ENCODE assay signal across 13 cellular contexts in the genomic region with DNA sequence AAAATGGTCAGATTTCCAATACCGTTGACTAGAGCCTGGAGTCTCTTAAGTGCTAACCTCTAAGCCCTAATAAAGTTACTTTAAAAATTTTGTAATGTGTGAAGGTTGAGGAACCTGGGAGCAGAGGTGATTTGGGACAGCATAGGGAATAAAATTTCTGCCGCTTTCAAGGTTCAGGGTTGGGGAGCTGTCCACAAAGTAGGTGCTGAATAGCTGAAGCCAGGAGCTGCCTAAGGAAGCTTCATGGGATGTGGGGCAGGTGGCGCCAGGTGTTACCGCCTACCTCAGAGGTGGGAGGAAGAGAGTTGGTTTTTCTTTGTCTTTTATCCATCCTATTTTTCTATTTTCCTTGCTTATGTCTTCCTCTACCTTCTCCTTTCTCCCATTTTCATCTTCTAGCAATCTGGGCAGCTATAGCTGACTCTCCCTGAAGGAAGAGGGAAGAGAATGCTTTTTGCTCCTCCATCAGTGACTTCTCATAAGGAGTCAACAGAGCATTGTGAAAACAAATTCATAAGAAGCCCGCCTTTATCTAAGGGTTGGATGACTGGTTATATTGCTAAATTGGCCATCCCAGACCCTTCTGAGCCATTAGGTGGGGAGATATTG.
DNase-seq lines count a peak whose midpoint lies in the region; ATAC-seq, FAIRE-seq and TF ChIP-seq lines count a peak whose summit lies in the region.
"Had no signal": no experiment of that assay in that cellular context is flagged by ENCODE, and none has a peak within 500 bp of the region (broad histone marks: within the 10 kb centered on the region; RNA-seq: fewer than 3 reads in every experiment).

No MANE protein-coding gene starts in this region.

- H3K27ac ChIP-seq in foreskin keratinocyte: no peak overlapping the region
- H3K27ac ChIP-seq: parathyroid adenoma had no signal

- intact Hi-C loops in lower leg skin (cut with DNase I; ENCODE audit: low total_unique reads): no loop called here

- WGBS in lower leg skin, 2 donors: 12 to 15% methylated on average over 5 of the region's 5 CpGs

- TF ChIP-seq CTCF in foreskin keratinocyte (conservative IDR thresholded peaks at IDR 0.05) (peak; percentile 23), lower leg skin (IDR thresholded peaks at IDR 0.05) (no peak)

- H3K4me1 ChIP-seq in foreskin keratinocyte: no peaks in the 10 kb centered on the region
- H3K4me1 ChIP-seq: parathyroid adenoma had no signal

- FAIRE-seq in urothelium cell line (lab: Jason Lieb, UNC): no peak

- peaks cover 18% of the 10 kb centered on the region for H3K27me3 ChIP-seq in foreskin keratinocyte

- TF ChIP-seq POLR2A in lower leg skin (IDR thresholded peaks at IDR 0.05): no peak

- H3K4me1 Mint-ChIP-seq in stimulated activated naive CD8-positive, alpha-beta T cell treated with anti-CD3 and anti-CD28 coated beads, Interleukin-15, amount 100 ng/mL, for 72 hours: no peaks in the 10 kb centered on the region
- H3K4me1 Mint-ChIP-seq: CD4-positive, alpha-beta memory T cell had no signal

- DNase-seq in stimulated activated naive CD8-positive, alpha-beta T cell treated with anti-CD3 and anti-CD28 coated beads, Interleukin-15, Interleukin-2, amounts not matched to agents 100 U/mL and 50 U/mL, for 24 hours: peak; percentile 25
- no peak for DNase-seq in stimulated activated naive CD8-positive, alpha-beta T cell treated with anti-CD3 and anti-CD28 coated beads, Interleukin-15, amount 100 ng/mL, for 72 hours
- DNase-seq in T1000 (lab: John Stamatoyannopoulos, UW) (peak; percentile 9), foreskin keratinocyte (no peak), urothelium cell line (ENCODE audit: low spot score) (peak; percentile 74), lower leg skin (ENCODE audit: low spot score in 2 of 2) (no peak), amniotic stem cell (lab: John Stamatoyannopoulos, UW) (no peak)
- no peak for DNase-seq in activated CD4-positive, CD25-positive, alpha-beta regulatory T cell (lab: John Stamatoyannopoulos, UW)
- DNase-seq: foreskin melanocyte had no signal

- no peak overlapping the region for H3K4me3 Mint-ChIP-seq in stimulated activated naive CD8-positive, alpha-beta T cell treated with anti-CD3 and anti-CD28 coated beads, Interleukin-15, amount 100 ng/mL, for 72 hours
- H3K4me3 Mint-ChIP-seq: activated T-helper 1 cell treated with anti-CD3 and anti-CD28 coated beads, Interleukin-12 subunit alpha, Interleukin-12 subunit beta, Interleukin-2, Interleukin-4 antibody, amounts not matched to agents 30 ng/mL and 10 ng/mL and 1 ng/mL, durations not matched to agents 14 hours and 24 hours and 36 hours; CD4-positive, alpha-beta memory T cell; stimulated activated memory B cell treated with anti-CD40 and anti-IgM and Interleukin-4, amounts not matched to agents 10 μg/mL and 1 μg/mL and 100 μg/mL, for 72 hours had no signal

- ATAC-seq in stimulated activated naive CD8-positive, alpha-beta T cell treated with anti-CD3 and anti-CD28 coated beads, Interleukin-15, Interleukin-2, amounts not matched to agents 100 U/mL and 50 U/mL, for 24 hours: no peak
- ATAC-seq in stimulated activated naive CD8-positive, alpha-beta T cell treated with anti-CD3 and anti-CD28 coated beads, Interleukin-15, amount 100 ng/mL, for 72 hours: no peak
- ATAC-seq in foreskin keratinocyte: peak; percentile 39
- ATAC-seq: stimulated activated memory B cell treated with anti-CD40 and anti-IgM and Interleukin-4, amounts not matched to agents 10 μg/mL and 1 μg/mL and 100 μg/mL, for 72 hours had no signal

- peaks cover 49% of the 10 kb centered on the region for H3K27me3 Mint-ChIP-seq in stimulated activated naive CD8-positive, alpha-beta T cell treated with anti-CD3 and anti-CD28 coated beads, Interleukin-15, amount 100 ng/mL, for 72 hours

- H3K9me3 Mint-ChIP-seq in stimulated activated naive CD8-positive, alpha-beta T cell treated with anti-CD3 and anti-CD28 coated beads, Interleukin-15, amount 100 ng/mL, for 72 hours: no peaks in the 10 kb centered on the region
- H3K9me3 Mint-ChIP-seq: activated T-helper 1 cell treated with anti-CD3 and anti-CD28 coated beads, Interleukin-12 subunit alpha, Interleukin-12 subunit beta, Interleukin-2, Interleukin-4 antibody, amounts not matched to agents 30 ng/mL and 10 ng/mL and 1 ng/mL, durations not matched to agents 14 hours and 24 hours and 36 hours; stimulated activated memory B cell treated with anti-CD40 and anti-IgM and Interleukin-4, amounts not matched to agents 10 μg/mL and 1 μg/mL and 100 μg/mL, for 72 hours had no signal

- no peak overlapping the region for H3K4me3 ChIP-seq in lower leg skin (ENCODE audit: low read depth, poor library complexity, severe bottlenecking)

- H3K27ac Mint-ChIP-seq in stimulated activated naive CD8-positive, alpha-beta T cell treated with anti-CD3 and anti-CD28 coated beads, Interleukin-15, amount 100 ng/mL, for 72 hours: no peak overlapping the region
- H3K27ac Mint-ChIP-seq: activated T-helper 1 cell treated with anti-CD3 and anti-CD28 coated beads, Interleukin-12 subunit alpha, Interleukin-12 subunit beta, Interleukin-2, Interleukin-4 antibody, amounts not matched to agents 30 ng/mL and 10 ng/mL and 1 ng/mL, durations not matched to agents 14 hours and 24 hours and 36 hours; CD4-positive, alpha-beta memory T cell; stimulated activated memory B cell treated with anti-CD40 and anti-IgM and Interleukin-4, amounts not matched to agents 10 μg/mL and 1 μg/mL and 100 μg/mL, for 72 hours had no signal

Comparison
In these comparisons a context has a peak if more than half of its experiments do, and no peak if none do; other contexts are left out.
1. DNase-seq: peak in stimulated activated naive CD8-positive, alpha-beta T cell treated with anti-CD3 and anti-CD28 coated beads, Interleukin-15, Interleukin-2, amounts not matched to agents 100 U/mL and 50 U/mL, for 24 hours (single experiment), T1000 (single experiment) and urothelium cell line (single experiment); none in stimulated activated naive CD8-positive, alpha-beta T cell treated with anti-CD3 and anti-CD28 coated beads, Interleukin-15, amount 100 ng/mL, for 72 hours (0 of 2), foreskin keratinocyte (0 of 2), activated CD4-positive, CD25-positive, alpha-beta regulatory T cell (0 of 4), lower leg skin (0 of 2) and amniotic stem cell (single experiment).